ENCODE assay signal across 20 cellular contexts in genomic region chr2:236752111-236752510, GRCh38.
"Had no signal": no experiment of that assay in that cellular context is flagged by ENCODE, and none has a peak within 500 bp of the region (broad histone marks: within the 10 kb centered on the region; RNA-seq: fewer than 3 reads in every experiment).

No MANE protein-coding gene starts in this region.

- H3K27me3 ChIP-seq: colonic mucosa, esophagus squamous epithelium, heart left ventricle, suprapubic skin, tibial artery had no signal

- H3K27ac ChIP-seq: colonic mucosa, heart left ventricle, parathyroid adenoma, prostate gland, suprapubic skin, tibial artery had no signal

- ATAC-seq: heart left ventricle; naive thymus-derived CD4-positive, alpha-beta T cell; right cardiac atrium had no signal

- H3K36me3 ChIP-seq: colonic mucosa, esophagus squamous epithelium, heart left ventricle, prostate gland, suprapubic skin, tibial artery had no signal

- H3K9ac ChIP-seq: parathyroid adenoma had no signal

- H3K79me2 ChIP-seq: parathyroid adenoma had no signal

- H2AFZ ChIP-seq: parathyroid adenoma had no signal

- FAIRE-seq: islet of Langerhans, small intestine had no signal

- DNase-seq: cerebellar nuclear complex; colonic mucosa; dermis blood vessel endothelial cell; esophagus squamous epithelium; foreskin fibroblast; heart left ventricle; hypothalamus; kidney glomerular epithelial cell; mammary epithelial cell; naive thymus-derived CD4-positive, alpha-beta T cell; nephron progenitor cell; right cardiac atrium; small intestine; stimulated activated CD4-positive, alpha-beta T cell treated with anti-CD3 and anti-CD28 coated beads, Interleukin-12 subunit alpha, Interleukin-12 subunit beta, amount 100 ng/mL, for 4 hours; stimulated activated naive CD4-positive, alpha-beta T cell had no signal

- H3K4me1 ChIP-seq: colonic mucosa, prostate gland had no signal

- H3K4me3 ChIP-seq: colonic mucosa, esophagus squamous epithelium, heart left ventricle, prostate gland, suprapubic skin, tibial artery had no signal

- H3K9me3 ChIP-seq: colonic mucosa, esophagus squamous epithelium, heart left ventricle, prostate gland, suprapubic skin, tibial artery had no signal
